Comparison of ENCODE assay signal across 1 cellular context in the genomic region with DNA sequence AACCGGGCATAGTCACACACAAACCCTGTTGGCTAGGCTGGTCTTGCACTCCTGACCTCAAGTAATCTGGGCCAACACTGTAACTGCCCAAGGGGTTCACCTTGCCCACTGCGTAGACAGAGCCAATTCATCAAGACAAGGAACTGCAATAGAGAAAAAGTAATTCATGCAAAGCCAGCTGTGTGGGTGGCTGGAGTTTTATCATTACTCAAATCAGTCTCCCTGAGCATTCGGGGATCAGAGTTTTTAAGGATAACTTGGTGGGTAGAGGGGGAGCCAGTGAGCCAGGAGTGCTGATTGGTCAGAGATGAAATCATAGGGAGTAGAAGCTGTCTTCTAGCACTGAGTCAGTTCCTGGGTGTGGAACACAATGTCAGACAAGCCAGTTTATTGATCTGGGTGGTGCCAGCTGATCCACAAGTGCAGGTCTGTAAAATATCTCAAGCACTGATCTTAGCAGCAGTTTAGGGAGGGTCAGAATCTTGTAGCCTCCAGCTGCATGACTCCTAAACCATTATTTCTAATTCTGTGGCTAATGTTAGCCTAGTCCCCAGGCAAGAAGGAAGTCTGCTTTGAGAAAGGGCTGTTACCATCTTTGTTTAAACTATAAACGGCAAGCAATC.
TF ChIP-seq lines count a peak whose summit lies in the region.

No MANE protein-coding gene starts in this region.

TF ChIP-seq in HEK293, 187 proteins besides CTCF, POLR2A, EP300 and RAD21 (continued from another document):
- TF ChIP-seq, protein P1, sequence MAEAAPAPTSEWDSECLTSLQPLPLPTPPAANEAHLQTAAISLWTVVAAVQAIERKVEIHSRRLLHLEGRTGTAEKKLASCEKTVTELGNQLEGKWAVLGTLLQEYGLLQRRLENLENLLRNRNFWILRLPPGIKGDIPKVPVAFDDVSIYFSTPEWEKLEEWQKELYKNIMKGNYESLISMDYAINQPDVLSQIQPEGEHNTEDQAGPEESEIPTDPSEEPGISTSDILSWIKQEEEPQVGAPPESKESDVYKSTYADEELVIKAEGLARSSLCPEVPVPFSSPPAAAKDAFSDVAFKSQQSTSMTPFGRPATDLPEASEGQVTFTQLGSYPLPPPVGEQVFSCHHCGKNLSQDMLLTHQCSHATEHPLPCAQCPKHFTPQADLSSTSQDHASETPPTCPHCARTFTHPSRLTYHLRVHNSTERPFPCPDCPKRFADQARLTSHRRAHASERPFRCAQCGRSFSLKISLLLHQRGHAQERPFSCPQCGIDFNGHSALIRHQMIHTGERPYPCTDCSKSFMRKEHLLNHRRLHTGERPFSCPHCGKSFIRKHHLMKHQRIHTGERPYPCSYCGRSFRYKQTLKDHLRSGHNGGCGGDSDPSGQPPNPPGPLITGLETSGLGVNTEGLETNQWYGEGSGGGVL (tag by site-specific recombination; IDR thresholded peaks at IDR 0.05), result no peak
- TF ChIP-seq KLF1 (tag by site-specific recombination; IDR thresholded peaks at IDR 0.05) (peak; percentile 81), ZNF112 (tag by site-specific recombination; IDR thresholded peaks at IDR 0.05) (no peak), ZBTB8A (tag by site-specific recombination; IDR thresholded peaks at IDR 0.05) (no peak), ZNF561 (tag by site-specific recombination; IDR thresholded peaks at IDR 0.05; ENCODE audit: borderline replicate concordance) (no peak), OSR2 (tag by site-specific recombination; IDR thresholded peaks at IDR 0.05) (peak; percentile 41; the same call in 1 of the 2 replicates), ZNF792 (tag by site-specific recombination; IDR thresholded peaks at IDR 0.05) (no peak), ZNF530 (tag by site-specific recombination; IDR thresholded peaks at IDR 0.05; ENCODE audit: low read depth) (no peak), ZNF529 (tag by site-specific recombination; IDR thresholded peaks at IDR 0.05; ENCODE audit: insufficient replicate concordance) (no peak), ZNF473 (tag by site-specific recombination; IDR thresholded peaks at IDR 0.05) (no peak), ZBTB1 (tag by site-specific recombination; IDR thresholded peaks at IDR 0.05) (no peak), ZNF146 (tag by site-specific recombination; IDR thresholded peaks at IDR 0.05) (no peak), SCRT1 (tag by site-specific recombination; IDR thresholded peaks at IDR 0.05; ENCODE audit: borderline replicate concordance) (no peak), ZNF626 (tag by site-specific recombination; IDR thresholded peaks at IDR 0.05) (no peak), ZNF558 (tag by site-specific recombination; IDR thresholded peaks at IDR 0.05) (no peak), ZNF394 (tag by site-specific recombination; IDR thresholded peaks at IDR 0.05; ENCODE audit: borderline replicate concordance) (peak; percentile 65; the same call in 1 of the 2 replicates), SETDB1 (IDR thresholded peaks at IDR 0.05; ENCODE audit: insufficient read length, low read length) (no peak), ZNF514 (tag by site-specific recombination; IDR thresholded peaks at IDR 0.05) (no peak), ZNF211 (tag by site-specific recombination; IDR thresholded peaks at IDR 0.05; ENCODE audit: low read depth) (no peak), MYNN (tag by site-specific recombination; IDR thresholded peaks at IDR 0.05; ENCODE audit: borderline replicate concordance) (no peak), ZNF621 (tag by site-specific recombination; IDR thresholded peaks at IDR 0.05) (no peak), ZNF23 (tag by site-specific recombination; IDR thresholded peaks at IDR 0.05; ENCODE audit: borderline replicate concordance) (no peak), ZFP69B (tag by site-specific recombination; IDR thresholded peaks at IDR 0.05) (no peak), WT1 (tag by site-specific recombination; IDR thresholded peaks at IDR 0.05) (0 out of 2 replicates have a peak, but pooled peaks have one; percentile 37), ZEB2 (tag by site-specific recombination; IDR thresholded peaks at IDR 0.05) (0 out of 2 replicates have a peak, but pooled peaks have one; percentile 24), ZNF121 (tag by site-specific recombination; IDR thresholded peaks at IDR 0.05) (no peak), ZNF785 (tag by site-specific recombination; IDR thresholded peaks at IDR 0.05) (no peak), KLF8 (tag by site-specific recombination; IDR thresholded peaks at IDR 0.05) (no peak), MZF1 (tag by site-specific recombination; IDR thresholded peaks at IDR 0.05; ENCODE audit: borderline replicate concordance) (peak; percentile 59; the same call in 1 of the 2 replicates), ZNF600 (tag by site-specific recombination; IDR thresholded peaks at IDR 0.05) (peak; percentile 60; the same call in 1 of the 2 replicates), ZNF560 (tag by site-specific recombination; IDR thresholded peaks at IDR 0.05; ENCODE audit: borderline replicate concordance) (no peak), RBAK (tag by site-specific recombination; IDR thresholded peaks at IDR 0.05) (no peak), SP7 (tag by site-specific recombination; IDR thresholded peaks at IDR 0.05) (peak; percentile 59), SCRT2 (tag by site-specific recombination; IDR thresholded peaks at IDR 0.05) (peak; percentile 73), ZNF202 (tag by site-specific recombination; IDR thresholded peaks at IDR 0.05; ENCODE audit: borderline replicate concordance) (no peak), SP3 (tag by site-specific recombination; IDR thresholded peaks at IDR 0.05) (0 out of 2 replicates have a peak, but pooled peaks have one; percentile 12), GLIS2 (tag by site-specific recombination; IDR thresholded peaks at IDR 0.05) (no peak)
- TF ChIP-seq, protein P2, sequence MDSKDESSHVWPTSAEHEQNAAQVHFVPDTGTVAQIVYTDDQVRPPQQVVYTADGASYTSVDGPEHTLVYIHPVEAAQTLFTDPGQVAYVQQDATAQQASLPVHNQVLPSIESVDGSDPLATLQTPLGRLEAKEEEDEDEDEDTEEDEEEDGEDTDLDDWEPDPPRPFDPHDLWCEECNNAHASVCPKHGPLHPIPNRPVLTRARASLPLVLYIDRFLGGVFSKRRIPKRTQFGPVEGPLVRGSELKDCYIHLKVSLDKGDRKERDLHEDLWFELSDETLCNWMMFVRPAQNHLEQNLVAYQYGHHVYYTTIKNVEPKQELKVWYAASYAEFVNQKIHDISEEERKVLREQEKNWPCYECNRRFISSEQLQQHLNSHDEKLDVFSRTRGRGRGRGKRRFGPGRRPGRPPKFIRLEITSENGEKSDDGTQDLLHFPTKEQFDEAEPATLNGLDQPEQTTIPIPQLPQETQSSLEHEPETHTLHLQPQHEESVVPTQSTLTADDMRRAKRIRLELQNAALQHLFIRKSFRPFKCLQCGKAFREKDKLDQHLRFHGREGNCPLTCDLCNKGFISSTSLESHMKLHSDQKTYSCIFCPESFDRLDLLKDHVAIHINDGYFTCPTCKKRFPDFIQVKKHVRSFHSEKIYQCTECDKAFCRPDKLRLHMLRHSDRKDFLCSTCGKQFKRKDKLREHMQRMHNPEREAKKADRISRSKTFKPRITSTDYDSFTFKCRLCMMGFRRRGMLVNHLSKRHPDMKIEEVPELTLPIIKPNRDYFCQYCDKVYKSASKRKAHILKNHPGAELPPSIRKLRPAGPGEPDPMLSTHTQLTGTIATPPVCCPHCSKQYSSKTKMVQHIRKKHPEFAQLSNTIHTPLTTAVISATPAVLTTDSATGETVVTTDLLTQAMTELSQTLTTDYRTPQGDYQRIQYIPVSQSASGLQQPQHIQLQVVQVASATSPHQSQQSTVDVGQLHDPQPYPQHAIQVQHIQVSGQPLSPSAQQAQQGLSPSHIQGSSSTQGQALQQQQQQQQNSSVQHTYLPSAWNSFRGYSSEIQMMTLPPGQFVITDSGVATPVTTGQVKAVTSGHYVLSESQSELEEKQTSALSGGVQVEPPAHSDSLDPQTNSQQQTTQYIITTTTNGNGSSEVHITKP (tag by site-specific recombination; IDR thresholded peaks at IDR 0.05), result no peak
- TF ChIP-seq, protein P3, sequence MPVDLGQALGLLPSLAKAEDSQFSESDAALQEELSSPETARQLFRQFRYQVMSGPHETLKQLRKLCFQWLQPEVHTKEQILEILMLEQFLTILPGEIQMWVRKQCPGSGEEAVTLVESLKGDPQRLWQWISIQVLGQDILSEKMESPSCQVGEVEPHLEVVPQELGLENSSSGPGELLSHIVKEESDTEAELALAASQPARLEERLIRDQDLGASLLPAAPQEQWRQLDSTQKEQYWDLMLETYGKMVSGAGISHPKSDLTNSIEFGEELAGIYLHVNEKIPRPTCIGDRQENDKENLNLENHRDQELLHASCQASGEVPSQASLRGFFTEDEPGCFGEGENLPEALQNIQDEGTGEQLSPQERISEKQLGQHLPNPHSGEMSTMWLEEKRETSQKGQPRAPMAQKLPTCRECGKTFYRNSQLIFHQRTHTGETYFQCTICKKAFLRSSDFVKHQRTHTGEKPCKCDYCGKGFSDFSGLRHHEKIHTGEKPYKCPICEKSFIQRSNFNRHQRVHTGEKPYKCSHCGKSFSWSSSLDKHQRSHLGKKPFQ (tag by site-specific recombination; IDR thresholded peaks at IDR 0.05), result no peak
- TF ChIP-seq, protein P4, sequence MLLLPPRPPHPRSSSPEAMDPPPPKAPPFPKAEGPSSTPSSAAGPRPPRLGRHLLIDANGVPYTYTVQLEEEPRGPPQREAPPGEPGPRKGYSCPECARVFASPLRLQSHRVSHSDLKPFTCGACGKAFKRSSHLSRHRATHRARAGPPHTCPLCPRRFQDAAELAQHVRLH (tag by site-specific recombination; IDR thresholded peaks at IDR 0.05), result no peak
- TF ChIP-seq, protein P5, sequence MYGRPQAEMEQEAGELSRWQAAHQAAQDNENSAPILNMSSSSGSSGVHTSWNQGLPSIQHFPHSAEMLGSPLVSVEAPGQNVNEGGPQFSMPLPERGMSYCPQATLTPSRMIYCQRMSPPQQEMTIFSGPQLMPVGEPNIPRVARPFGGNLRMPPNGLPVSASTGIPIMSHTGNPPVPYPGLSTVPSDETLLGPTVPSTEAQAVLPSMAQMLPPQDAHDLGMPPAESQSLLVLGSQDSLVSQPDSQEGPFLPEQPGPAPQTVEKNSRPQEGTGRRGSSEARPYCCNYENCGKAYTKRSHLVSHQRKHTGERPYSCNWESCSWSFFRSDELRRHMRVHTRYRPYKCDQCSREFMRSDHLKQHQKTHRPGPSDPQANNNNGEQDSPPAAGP (tag by site-specific recombination; IDR thresholded peaks at IDR 0.05), result peak; percentile 92
